Comparison of ENCODE assay signal across 8 cellular contexts in the genomic region with DNA sequence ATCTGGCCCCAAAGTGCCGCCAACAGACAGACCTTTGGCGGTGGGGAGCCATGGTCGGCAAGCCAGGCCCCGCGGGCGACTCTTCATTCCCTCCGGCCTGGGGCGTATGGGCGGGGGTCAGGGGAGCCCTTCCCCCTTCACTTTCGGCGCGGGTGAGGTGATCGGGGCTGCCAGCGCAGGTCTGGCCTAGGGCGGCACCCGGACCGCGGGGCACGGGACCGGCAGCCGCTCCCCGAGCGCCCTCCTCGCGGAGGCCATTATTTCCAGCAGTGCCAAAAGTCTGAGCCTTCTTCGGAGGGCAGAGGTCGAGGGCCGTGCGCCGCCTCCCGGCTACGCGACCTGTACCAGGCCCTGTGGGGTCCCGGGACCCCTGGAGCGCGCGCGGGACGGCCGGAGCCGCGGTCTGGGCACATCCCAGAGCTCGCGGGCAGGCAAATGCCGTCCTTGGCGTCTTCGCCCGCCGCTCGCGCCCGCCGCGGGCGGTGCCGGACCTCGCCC. TPM values are rescaled to one million over a fixed set of nuclear protein-coding genes. Genes with fewer than 3 reads are reported as not detected.
A peak's percentile ranks its signal among the peaks of the same experiment; 100 is the strongest.
DNase-seq lines count a peak whose midpoint lies in the region; ATAC-seq and TF ChIP-seq lines count a peak whose summit lies in the region.

No MANE protein-coding gene starts in this region.

- H3K4me1 ChIP-seq in Caco-2 (no peaks in the 10 kb centered on the region), endodermal cell (ENCODE audit: control insufficient read depth, insufficient read depth, low read length) (no peaks in the 10 kb centered on the region), mucosa of rectum (ENCODE audit: control insufficient read depth in 2 of 2, insufficient read depth in 2 of 2, low read length in 2 of 2) (peaks cover 6 to 7% of the 10 kb centered on the region in 2 donors), thymus (ENCODE audit: control insufficient read depth, insufficient read depth, low read length) (no peaks in the 10 kb centered on the region)

- no TSS peak for BruUV-seq in Caco-2 (replicated peaks; lab: Mats Ljungman, UMichigan)

- TF ChIP-seq CTCF in Caco-2 (IDR thresholded peaks at IDR 0.05; ENCODE audit: insufficient read depth in 1 of 2, low read depth in 1 of 2, low read length in 1 of 2, severe bottlenecking in 1 of 2, unreplicated experiment in 1 of 2) (no peak), endodermal cell (conservative IDR thresholded peaks at IDR 0.05) (peak; percentile 10)

- POLR2A ChIA-PET in Caco-2 (lab: Charles Lee) = interaction anchor here (0.6 to 1.0 kb wide), 11 partner anchors 9 to 342 kb away, joined by 4 to 20 read pairs (median 9); a partner anchor contains a TSS

- H3K27me3 Mint-ChIP-seq in Caco-2 (ENCODE audit: insufficient read depth, unreplicated experiment) (no peaks in the 10 kb centered on the region), endodermal cell (ENCODE audit: insufficient read depth) (no peaks in the 10 kb centered on the region)

- intact Hi-C loops in Caco-2 (cut with micrococcal nuclease; ENCODE audit: unreplicated experiment) = loop anchor here (5.0 to 10.0 kb wide), 2 partner anchors 82 to 200 kb away; no protein-coding TSS in a partner anchor

- H3K9me3 ChIP-seq in Caco-2 = no peaks in the 10 kb centered on the region
- no peaks in the 10 kb centered on the region for H3K9me3 ChIP-seq in endodermal cell (ENCODE audit: control insufficient read depth, low read length)
- H3K9me3 ChIP-seq in mucosa of rectum (ENCODE audit: control insufficient read depth in 2 of 2, low read length in 2 of 2) = no peaks in the 10 kb centered on the region
- no peaks in the 10 kb centered on the region for H3K9me3 ChIP-seq in thymus (ENCODE audit: control insufficient read depth)

- DNase-seq in Caco-2 (peak; percentile 59 to 70), endodermal cell (no peak), RKO (ENCODE audit: low spot score) (no peak)

- peaks cover 6% of the 10 kb centered on the region for H3K36me3 Mint-ChIP-seq in Caco-2 (ENCODE audit: insufficient read depth, unreplicated experiment)
- H3K36me3 Mint-ChIP-seq in endodermal cell (ENCODE audit: low read depth) = no peaks in the 10 kb centered on the region

- H3K4me3 ChIP-seq in Caco-2 (ENCODE audit: low read depth, low read length) (peak overlapping the region; percentile 69), endodermal cell (ENCODE audit: low read length) (peak overlapping the region; percentile 95), mucosa of rectum (ENCODE audit: low read length in 2 of 2) (peak overlapping the region; percentile 83 to 87), thymus (ENCODE audit: low read length) (peak overlapping the region; percentile 87)

- H3K4me1 Mint-ChIP-seq in Caco-2 (ENCODE audit: low read depth, unreplicated experiment) (no peaks in the 10 kb centered on the region), endodermal cell (no peaks in the 10 kb centered on the region)

- H3K9ac ChIP-seq in endodermal cell (ENCODE audit: extremely low read depth, low read length, poor library complexity, severe bottlenecking) (peak overlapping the region; percentile 64), mucosa of rectum (ENCODE audit: low read depth in 1 of 2, low read length in 2 of 2) (peak overlapping the region; percentile 80 to 96)

- H3K9me3 Mint-ChIP-seq in Caco-2 (ENCODE audit: unreplicated experiment) (no peaks in the 10 kb centered on the region), endodermal cell (peaks cover 33% of the 10 kb centered on the region)

- H3K27ac ChIP-seq in endodermal cell (ENCODE audit: low read depth, low read length) (peak overlapping the region; percentile 86), mucosa of rectum (ENCODE audit: low read depth in 2 of 2, low read length in 2 of 2) (peak overlapping the region; percentile 98 to 99), thymus (ENCODE audit: low read depth) (peak overlapping the region; percentile 96)

- H3K27me3 ChIP-seq in Caco-2 (replicated peaks; ENCODE audit: control insufficient read depth, insufficient read depth, low read length) = no peaks in the 10 kb centered on the region
- no peaks in the 10 kb centered on the region for H3K27me3 ChIP-seq in endodermal cell (ENCODE audit: control insufficient read depth, insufficient read depth, low read length, poor library complexity, severe bottlenecking)
- H3K27me3 ChIP-seq in mucosa of rectum (ENCODE audit: control insufficient read depth in 2 of 2, insufficient read depth in 2 of 2, low read length in 2 of 2) = no peaks in the 10 kb centered on the region
- no peaks in the 10 kb centered on the region for H3K27me3 ChIP-seq in thymus (ENCODE audit: control insufficient read depth, insufficient read depth)

- CTCF ChIA-PET in Caco-2 (lab: Charles Lee) = interaction anchor here (0.6 to 1.1 kb wide), 3 partner anchors 66 to 316 kb away, joined by 3 to 7 read pairs (median 4); no protein-coding TSS in a partner anchor

- ATAC-seq in GM19455 (IDR thresholded peaks at IDR 0.05; ENCODE audit: unreplicated experiment) = peak; percentile 22
- peak; percentile 21 for ATAC-seq in HG03520 (IDR thresholded peaks at IDR 0.05; ENCODE audit: unreplicated experiment)
- peak; percentile 15 to 25 for ATAC-seq in activated CD4-positive, CD25-positive, alpha-beta regulatory T cell treated with anti-CD3 and anti-CD28 coated beads, Interleukin-2, amount 50 U/mL, for 24 hours

- H3K27ac Mint-ChIP-seq in Caco-2 (ENCODE audit: unreplicated experiment) (peak overlapping the region; percentile 59), endodermal cell (peak overlapping the region; percentile 94)

- H3K4me3 Mint-ChIP-seq in Caco-2 (ENCODE audit: unreplicated experiment) = peak overlapping the region; percentile 74
- peak overlapping the region; percentile 87 for H3K4me3 Mint-ChIP-seq in endodermal cell

- H3K36me3 ChIP-seq in Caco-2 (ENCODE audit: control insufficient read depth, insufficient read depth, low read length) = no peaks in the 10 kb centered on the region
- peaks cover 6% of the 10 kb centered on the region for H3K36me3 ChIP-seq in endodermal cell (ENCODE audit: control insufficient read depth, insufficient read depth, low read length)
- H3K36me3 ChIP-seq in mucosa of rectum (ENCODE audit: control insufficient read depth in 2 of 2, insufficient read depth in 2 of 2, low read length in 2 of 2) = no peaks in the 10 kb centered on the region
- H3K36me3 ChIP-seq in thymus (ENCODE audit: control insufficient read depth, insufficient read depth) = no peaks in the 10 kb centered on the region

- 0% methylated on average over 1 to 57 of the region's 57 CpGs for whole genome bisulfite sequencing in endodermal cell (ENCODE audit: insufficient coverage in 1 of 2, insufficient read length in 1 of 2), 2 experiments
- WGBS in thymus = 0% methylated on average over 55 of the region's 57 CpGs

RNA-seq across cellular contexts. Expression of a gene that starts 0.6 kb away (rescaled TPM):
- total RNA-seq in Caco-2 (2022) = 34.2 and 44.1 TPM in 2 replicates
- total RNA-seq in endodermal cell = 10 to 100 TPM; 62.1 to 64.6 TPM
- 24.0 TPM for polyA plus RNA-seq in endodermal cell (2013, experiment 1 of 2)
- polyA plus RNA-seq in endodermal cell (2013, experiment 2 of 2) = 25.8 TPM
- polyA plus RNA-seq in thymus = 20.9 TPM

RNA-seq across cellular contexts. Expression of a gene that starts 28.5 kb away (rescaled TPM):
- total RNA-seq in Caco-2 (2022) = not detected in 2 replicates
- not detected for total RNA-seq in endodermal cell
- not detected for polyA plus RNA-seq in endodermal cell (2013, experiment 1 of 2)
- not detected for polyA plus RNA-seq in endodermal cell (2013, experiment 2 of 2)
- polyA plus RNA-seq in thymus = not detected

Comparison
In these comparisons a context has a peak if more than half of its experiments do, and no peak if none do; other contexts are left out.
1. DNase-seq: peak in Caco-2 (2 of 2); none in endodermal cell (single experiment) and RKO (single experiment).
2. Peak in every context shown above with its lines, with median percentiles within 50 percentile points of each other: H3K4me3 ChIP-seq, ATAC-seq and H3K27ac ChIP-seq.